In the genomic region with DNA sequence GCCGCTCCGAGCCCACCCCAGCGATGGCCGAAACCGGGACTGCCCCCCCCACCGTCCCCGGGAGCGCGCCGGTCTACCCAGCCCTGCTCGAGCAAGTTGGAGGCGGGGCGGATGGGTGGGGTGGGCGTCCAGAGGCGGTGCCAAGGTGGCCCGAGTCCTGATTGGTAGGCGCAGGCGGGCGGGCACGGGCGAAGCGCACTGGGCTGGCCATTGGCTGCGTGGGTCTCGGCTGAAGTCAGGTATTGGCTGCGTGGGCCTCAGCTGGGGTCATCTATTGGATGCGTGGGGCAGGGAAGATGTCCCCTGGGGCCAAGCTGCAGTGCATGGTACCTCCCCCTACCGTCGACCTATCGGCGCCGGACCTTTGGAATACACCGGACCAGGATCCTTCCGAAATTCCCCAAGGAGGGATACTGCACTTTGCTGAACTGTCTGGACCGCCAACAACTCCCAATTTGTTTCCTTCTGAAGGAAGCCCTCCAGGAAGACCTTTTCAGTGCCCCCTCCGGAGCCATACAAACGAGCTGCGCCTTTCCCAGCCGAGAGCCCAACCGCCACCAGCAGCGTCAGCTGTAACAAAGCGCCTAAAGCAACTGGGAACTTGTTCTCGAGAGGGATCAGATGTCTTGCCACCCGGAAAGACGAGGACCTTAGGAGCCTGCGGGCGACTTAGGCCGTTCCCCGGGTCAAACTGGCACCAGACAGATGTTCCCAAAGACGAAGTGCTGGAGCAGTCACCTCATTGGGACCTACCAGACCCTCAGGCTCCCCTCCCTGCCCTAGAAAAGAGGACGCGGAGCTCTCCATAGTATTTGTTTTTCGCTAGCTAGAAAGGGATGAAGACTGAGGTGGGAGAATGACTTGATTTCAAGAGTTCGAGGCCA, we compare ENCODE assay signal across 8 cellular contexts. TPM values are rescaled to one million over a fixed set of nuclear protein-coding genes. Genes with fewer than 3 reads are reported as not detected.
DNase-seq lines count a peak whose midpoint lies in the region; ATAC-seq and TF ChIP-seq lines count a peak whose summit lies in the region.

A gene with protein sequence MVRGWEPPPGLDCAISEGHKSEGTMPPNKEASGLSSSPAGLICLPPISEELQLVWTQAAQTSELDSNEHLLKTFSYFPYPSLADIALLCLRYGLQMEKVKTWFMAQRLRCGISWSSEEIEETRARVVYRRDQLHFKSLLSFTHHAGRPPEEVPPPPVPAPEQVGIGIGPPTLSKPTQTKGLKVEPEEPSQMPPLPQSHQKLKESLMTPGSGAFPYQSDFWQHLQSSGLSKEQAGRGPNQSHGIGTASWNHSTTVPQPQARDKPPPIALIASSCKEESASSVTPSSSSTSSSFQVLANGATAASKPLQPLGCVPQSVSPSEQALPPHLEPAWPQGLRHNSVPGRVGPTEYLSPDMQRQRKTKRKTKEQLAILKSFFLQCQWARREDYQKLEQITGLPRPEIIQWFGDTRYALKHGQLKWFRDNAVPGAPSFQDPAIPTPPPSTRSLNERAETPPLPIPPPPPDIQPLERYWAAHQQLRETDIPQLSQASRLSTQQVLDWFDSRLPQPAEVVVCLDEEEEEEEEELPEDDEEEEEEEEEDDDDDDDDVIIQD (minus strand): TSS at position 113 of the 884 bp plus-strand sequence. CDS start 180 bp downstream, outside the sequence.

- no peaks in the 10 kb centered on the region for H3K9me3 ChIP-seq in RWPE2 (ENCODE audit: severe bottlenecking)

- peak within 1 kb of the TSS; percentile 76 for H3K27ac ChIP-seq in RWPE2 (ENCODE audit: poor library complexity, severe bottlenecking)

- H3K9me3 Mint-ChIP-seq in activated T-helper 2 cell treated with anti-CD3 and anti-CD28 coated beads, Interferon-gamma antibody, Interleukin-2, Interleukin-4, amounts not matched to agents 10 μg/mL and 5 μg/mL and 100 μg/mL, durations not matched to agents 14 hours and 24 hours and 36 hours, result no peaks in the 10 kb centered on the region
- no peaks in the 10 kb centered on the region for H3K9me3 Mint-ChIP-seq in nephron progenitor cell
- no peaks in the 10 kb centered on the region for H3K9me3 Mint-ChIP-seq in stimulated activated naive CD8-positive, alpha-beta T cell treated with anti-CD3 and anti-CD28 coated beads, Interleukin-15, amount 100 ng/mL, for 72 hours

- H3K4me1 Mint-ChIP-seq in activated T-helper 2 cell treated with anti-CD3 and anti-CD28 coated beads, Interferon-gamma antibody, Interleukin-2, Interleukin-4, amounts not matched to agents 10 μg/mL and 5 μg/mL and 100 μg/mL, durations not matched to agents 14 hours and 24 hours and 36 hours (ENCODE audit: low read depth), result peaks cover 23% of the 10 kb centered on the region
- peaks cover 42% of the 10 kb centered on the region for H3K4me1 Mint-ChIP-seq in nephron progenitor cell
- H3K4me1 Mint-ChIP-seq in stimulated activated naive CD8-positive, alpha-beta T cell treated with anti-CD3 and anti-CD28 coated beads, Interleukin-15, amount 100 ng/mL, for 72 hours, result peaks cover 31% of the 10 kb centered on the region

- H3K27me3 Mint-ChIP-seq in activated T-helper 2 cell treated with anti-CD3 and anti-CD28 coated beads, Interferon-gamma antibody, Interleukin-2, Interleukin-4, amounts not matched to agents 10 μg/mL and 5 μg/mL and 100 μg/mL, durations not matched to agents 14 hours and 24 hours and 36 hours (ENCODE audit: low read depth), result no peaks in the 10 kb centered on the region
- peaks cover 32% of the 10 kb centered on the region for H3K27me3 Mint-ChIP-seq in nephron progenitor cell (ENCODE audit: low read depth, poor library complexity)
- no peaks in the 10 kb centered on the region for H3K27me3 Mint-ChIP-seq in stimulated activated naive CD8-positive, alpha-beta T cell treated with anti-CD3 and anti-CD28 coated beads, Interleukin-15, amount 100 ng/mL, for 72 hours

- peaks cover 13% of the 10 kb centered on the region for H3K4me1 ChIP-seq in RWPE2 (ENCODE audit: insufficient read depth, poor library complexity, severe bottlenecking)

- DNase-seq in EL (peak; percentile 99), H4 (ENCODE audit: low spot score) (peak; percentile 99), LoVo (ENCODE audit: low spot score) (peak; percentile 98), RWPE2 (ENCODE audit: low spot score) (peak; percentile 100), fibroblast of pulmonary artery (ENCODE audit: low read depth) (peak; percentile 99), nephron progenitor cell (peak; percentile 99)
- DNase-seq in activated T-helper 2 cell treated with anti-CD3 and anti-CD28 coated beads, Interferon-gamma antibody, Interleukin-2, Interleukin-4, amounts not matched to agents 10 μg/mL and 5 μg/mL and 100 μg/mL, durations not matched to agents 14 hours and 24 hours and 36 hours (ENCODE audit: low spot score), result peak; percentile 97
- DNase-seq in stimulated activated naive CD8-positive, alpha-beta T cell treated with anti-CD3 and anti-CD28 coated beads, Interleukin-15, amount 100 ng/mL, for 72 hours, result peak; percentile 97 to 98

- ATAC-seq in RWPE2 (ENCODE audit: low read depth), result peak; percentile 98
- peak; percentile 99 for ATAC-seq in stimulated activated naive CD8-positive, alpha-beta T cell treated with anti-CD3 and anti-CD28 coated beads, Interleukin-15, amount 100 ng/mL, for 72 hours

- H3K4me3 ChIP-seq in RWPE2 (ENCODE audit: severe bottlenecking) (peak within 1 kb of the TSS; percentile 68), fibroblast of pulmonary artery (replicated peaks; ENCODE audit: low read depth, low read length) (peak within 1 kb of the TSS; percentile 68)

- H3K36me3 ChIP-seq in RWPE2 (ENCODE audit: low read depth), result peaks cover 24% of the 10 kb centered on the region

- peak within 1 kb of the TSS; percentile 95 for H3K4me3 Mint-ChIP-seq in activated T-helper 2 cell treated with anti-CD3 and anti-CD28 coated beads, Interferon-gamma antibody, Interleukin-2, Interleukin-4, amounts not matched to agents 10 μg/mL and 5 μg/mL and 100 μg/mL, durations not matched to agents 14 hours and 24 hours and 36 hours (ENCODE audit: low read depth)
- peak within 1 kb of the TSS; percentile 97 for H3K4me3 Mint-ChIP-seq in nephron progenitor cell
- H3K4me3 Mint-ChIP-seq in stimulated activated naive CD8-positive, alpha-beta T cell treated with anti-CD3 and anti-CD28 coated beads, Interleukin-15, amount 100 ng/mL, for 72 hours, result peak within 1 kb of the TSS; percentile 89 to 94

- H3K27me3 ChIP-seq in RWPE2 (ENCODE audit: insufficient read depth, poor library complexity, severe bottlenecking), result no peaks in the 10 kb centered on the region

- intact Hi-C loops in activated T-helper 2 cell treated with anti-CD3 and anti-CD28 coated beads, Interferon-gamma antibody, Interleukin-2, Interleukin-4, amounts not matched to agents 10 μg/mL and 5 μg/mL and 100 μg/mL, durations not matched to agents 14 hours and 24 hours and 36 hours (cut with micrococcal nuclease), result loop anchor here (1.0 kb wide), 3 partner anchors 9 to 35 kb away; a partner anchor contains a TSS

- H3K36me3 Mint-ChIP-seq in activated T-helper 2 cell treated with anti-CD3 and anti-CD28 coated beads, Interferon-gamma antibody, Interleukin-2, Interleukin-4, amounts not matched to agents 10 μg/mL and 5 μg/mL and 100 μg/mL, durations not matched to agents 14 hours and 24 hours and 36 hours (ENCODE audit: low read depth), result peaks cover 15% of the 10 kb centered on the region
- H3K36me3 Mint-ChIP-seq in nephron progenitor cell (ENCODE audit: low read depth), result no peaks in the 10 kb centered on the region

- TF ChIP-seq CTCF in RWPE2 (IDR thresholded peaks at IDR 0.05; ENCODE audit: poor library complexity, severe bottlenecking), result no peak
- no peak for TF ChIP-seq CTCF in fibroblast of pulmonary artery (IDR thresholded peaks at IDR 0.05; ENCODE audit: low read length, missing control alignments)
- TF ChIP-seq CTCF in nephron progenitor cell (IDR thresholded peaks at IDR 0.05), result no peak

- peak within 1 kb of the TSS; percentile 93 for H3K27ac Mint-ChIP-seq in activated T-helper 2 cell treated with anti-CD3 and anti-CD28 coated beads, Interferon-gamma antibody, Interleukin-2, Interleukin-4, amounts not matched to agents 10 μg/mL and 5 μg/mL and 100 μg/mL, durations not matched to agents 14 hours and 24 hours and 36 hours
- peak within 1 kb of the TSS; percentile 100 for H3K27ac Mint-ChIP-seq in nephron progenitor cell
- peak within 1 kb of the TSS; percentile 92 to 93 for H3K27ac Mint-ChIP-seq in stimulated activated naive CD8-positive, alpha-beta T cell treated with anti-CD3 and anti-CD28 coated beads, Interleukin-15, amount 100 ng/mL, for 72 hours

RNA-seq across cellular contexts. Expression of the gene that starts here (rescaled TPM):
- 9.8 and 11.4 TPM in 2 replicates for total RNA-seq in H4 (2014; rRNA removed; shearing (Covaris generic))
- total RNA-seq in activated T-helper 2 cell treated with anti-CD3 and anti-CD28 coated beads, Interferon-gamma antibody, Interleukin-2, Interleukin-4, amounts not matched to agents 10 μg/mL and 5 μg/mL and 100 μg/mL, durations not matched to agents 14 hours and 24 hours and 36 hours, result 13.3 and 13.7 TPM in 2 replicates

Comparison
In these comparisons a context has a peak if more than half of its experiments do, and no peak if none do; other contexts are left out.
1. Peak in every context shown above with its lines: DNase-seq, ATAC-seq, H3K4me3 ChIP-seq and H3K27ac ChIP-seq.